ENCODE assay signal across 8 cellular contexts in genomic region chr16:30659507-30660423, GRCh38. TPM values are rescaled to one million over a fixed set of nuclear protein-coding genes. Genes with fewer than 3 reads are reported as not detected.
DNase-seq lines count a peak whose midpoint lies in the region; ATAC-seq and TF ChIP-seq lines count a peak whose summit lies in the region.

No MANE protein-coding gene starts in this region.

- H3K4me3 ChIP-seq in BE2C (ENCODE audit: low read depth, low read length) (peak overlapping the region; percentile 66), IMR-90 (ENCODE audit: insufficient read depth, low read depth, low read length) (peak overlapping the region; percentile 62), epithelial cell of proximal tubule (ENCODE audit: low read depth, low read length) (peak overlapping the region; percentile 97), transverse colon (peak overlapping the region; percentile 73 to 99 (median 95))

- H3K9me1 ChIP-seq in IMR-90 (ENCODE audit: insufficient read depth, low read length) = peaks cover 5% of the 10 kb centered on the region; the same call in 1 of the 2 replicates

- H4K91ac ChIP-seq in IMR-90 (ENCODE audit: insufficient read depth, low read depth, low read length) = peak overlapping the region; percentile 69

- peak overlapping the region; percentile 92 for H3K9ac ChIP-seq in IMR-90 (ENCODE audit: low read depth, low read length)

- H3K4me1 ChIP-seq in BE2C (0 out of 2 replicates have a peak, but pooled peaks cover 3% of the 10 kb centered on the region), IMR-90 (ENCODE audit: control insufficient read depth, insufficient read depth, low read length) (peaks cover 12% of the 10 kb centered on the region; the same call in 1 of the 2 replicates), transverse colon (peaks cover 29 to 59% (median 54%) of the 10 kb centered on the region in 4 donors)

- intact Hi-C loops in IMR-90 (cut with micrococcal nuclease) = loop anchor here (2.0 kb wide), 1 partner anchor 133 kb away; the partner anchor contains the start of gene ZNF768
- intact Hi-C loops in transverse colon (cut with DNase I; ENCODE audit: low total_unique reads) = no loop called here

- TF ChIP-seq POLR2A in IMR-90 (IDR thresholded peaks at IDR 0.05; ENCODE audit: low read depth, low read length) = no peak
- peak; percentile 6 for TF ChIP-seq POLR2A in transverse colon (IDR thresholded peaks at IDR 0.05)

- WGBS in IMR-90 (ENCODE audit: extremely low coverage in 2 of 2, insufficient read length in 1 of 2), 2 experiments = 2% methylated on average over 22 of the region's 84 CpGs; no CpG with 5 or more reads in 1 of the 2 experiments
- 1 to 10% methylated on average over 2 to 42 of the region's 84 CpGs for WGBS in transverse colon (ENCODE audit: low coverage in 1 of 2), 2 donors

- H2AFZ ChIP-seq in IMR-90 (replicated peaks; ENCODE audit: low read length, poor library complexity) = peak overlapping the region; percentile 99

- no peak for TF ChIP-seq EP300 in transverse colon (IDR thresholded peaks at IDR 0.05; ENCODE audit: low read depth)

- H3K36me3 ChIP-seq in BE2C = peaks cover 32% of the 10 kb centered on the region
- peaks cover 51% of the 10 kb centered on the region for H3K36me3 ChIP-seq in IMR-90 (ENCODE audit: control insufficient read depth, insufficient read depth, low read length)
- H3K36me3 ChIP-seq in transverse colon = peaks cover 0 to 37% (median 18%) of the 10 kb centered on the region in 4 donors

- H3K4ac ChIP-seq in IMR-90 (ENCODE audit: low read depth, low read length) = peak overlapping the region; percentile 82

- H3K27ac Mint-ChIP-seq in nephron = peak overlapping the region; percentile 49 to 73 (median 62)

- in situ Hi-C loops in IMR-90 (cut with MboI; ENCODE audit: low sequenced_read_pairs) (no loop called here), transverse colon (cut with MboI; ENCODE audit: low pct_ligation_motif_present in 1 of 4, low pct_unique_long_range_greater_than_20kb in 1 of 4, low sequenced_read_pairs in 3 of 4) (no loop called here)

- H3K27ac ChIP-seq in IMR-90 (ENCODE audit: insufficient read depth, low read length) (peak overlapping the region; percentile 93), transverse colon (peak overlapping the region; percentile 96 to 100 (median 99))

- peak overlapping the region; percentile 77; the same call in 1 of the 2 replicates for H3K56ac ChIP-seq in IMR-90 (ENCODE audit: extremely low read depth, insufficient read depth, low read length)

- H2BK20ac ChIP-seq in IMR-90 (ENCODE audit: low read depth, low read length) = no peak overlapping the region

- H3K14ac ChIP-seq in IMR-90 (replicated peaks; ENCODE audit: low read depth, low read length) = peak overlapping the region; percentile 67

- H2AK9ac ChIP-seq in IMR-90 (replicated peaks; ENCODE audit: low read depth, low read length, poor library complexity) = peak overlapping the region; percentile 95

- H3K23ac ChIP-seq in IMR-90 (ENCODE audit: low read depth, low read length) = peak overlapping the region; percentile 65

- H3K4me1 Mint-ChIP-seq in nephron = peaks cover 36% of the 10 kb centered on the region

- CTCF ChIA-PET in IMR-90 (lab: Yijun Ruan, JAX) = interaction anchor here (1.5 kb wide), 1 partner anchor 34 kb away, joined by 4 read pairs; no protein-coding TSS in a partner anchor

- H4K20me1 ChIP-seq in IMR-90 (ENCODE audit: insufficient read depth, low read length) = peaks cover 43% of the 10 kb centered on the region

- H2BK5ac ChIP-seq in IMR-90 (ENCODE audit: low read depth, low read length, poor library complexity, severe bottlenecking) = peak overlapping the region; percentile 85

- POLR2A ChIA-PET in IMR-90 (lab: Charles Lee; ENCODE audit: unreplicated experiment) = no interaction called here

- H3K9me3 ChIP-seq in BE2C (no peaks in the 10 kb centered on the region), IMR-90 (ENCODE audit: control insufficient read depth, insufficient read depth, low read length) (no peaks in the 10 kb centered on the region), transverse colon (no peaks in the 10 kb centered on the region)

- H2AK5ac ChIP-seq in IMR-90 (ENCODE audit: low read depth, low read length) = peak overlapping the region; percentile 57

- H3K18ac ChIP-seq in IMR-90 (ENCODE audit: low read depth, low read length) = peak overlapping the region; percentile 40

- TF ChIP-seq CTCF in BE2C (IDR thresholded peaks at IDR 0.05; ENCODE audit: low read depth, low read length) = peak; percentile 10; the same call in 1 of the 2 replicates
- TF ChIP-seq CTCF in IMR-90 (conservative IDR thresholded peaks at IDR 0.05; ENCODE audit: low read depth, low read length) = 0 out of 2 replicates have a peak, but pooled peaks have one; percentile 4
- TF ChIP-seq CTCF in epithelial cell of proximal tubule (conservative IDR thresholded peaks at IDR 0.05; ENCODE audit: low read depth, low read length) = peak; percentile 22
- TF ChIP-seq CTCF in nephron (IDR thresholded peaks at IDR 0.05; ENCODE audit: unreplicated experiment in 3 of 3) = no peak
- peak in 1 of 5 experiments; percentile 17 for TF ChIP-seq CTCF in transverse colon (IDR thresholded peaks at IDR 0.05)

- peak overlapping the region; percentile 71 to 86 (median 83) for H3K4me3 Mint-ChIP-seq in nephron

- H4K5ac ChIP-seq in IMR-90 (ENCODE audit: low read depth, low read length) = peak overlapping the region; percentile 54; the same call in 1 of the 2 replicates

- no peaks in the 10 kb centered on the region for H3K27me3 ChIP-seq in BE2C
- H3K27me3 ChIP-seq in IMR-90 (ENCODE audit: control insufficient read depth, insufficient read depth, low read length) = no peaks in the 10 kb centered on the region
- H3K27me3 ChIP-seq in transverse colon = no peaks in the 10 kb centered on the region

- no peak overlapping the region for H2BK15ac ChIP-seq in IMR-90 (ENCODE audit: low read depth, low read length)

- H3K4me2 ChIP-seq in IMR-90 (ENCODE audit: low read depth, low read length) = peak overlapping the region; percentile 83

- peaks cover 4% of the 10 kb centered on the region for H3K27me3 Mint-ChIP-seq in nephron (ENCODE audit: low read depth)

- H3K36me3 Mint-ChIP-seq in nephron (ENCODE audit: low read depth) = peaks cover 37% of the 10 kb centered on the region

- H3K9me3 Mint-ChIP-seq in nephron = no peaks in the 10 kb centered on the region

- TF ChIP-seq RAD21 in IMR-90 (IDR thresholded peaks at IDR 0.05; ENCODE audit: low read length) = no peak

- peak overlapping the region; percentile 19; the same call in 1 of the 2 replicates for H2BK120ac ChIP-seq in IMR-90 (ENCODE audit: low read depth, low read length)

- dilution Hi-C loops in IMR-90 (cut with HindIII; ENCODE audit: low sequenced_read_pairs, unreplicated experiment) = no loop called here

- DNase-seq in BE2C = peak; percentile 73
- no peak for DNase-seq in IMR-90
- peak in 2 of 3 experiments; percentile 30 to 35 for DNase-seq in activated CD8-positive, alpha-beta memory T cell treated with anti-CD3 and anti-CD28 coated beads for 48 hours (ENCODE audit: low read depth in 2 of 3, low spot score in 2 of 3)
- DNase-seq in epithelial cell of proximal tubule (ENCODE audit: low read depth) = no peak
- peak; percentile 46 for DNase-seq in transverse colon
- DNase-seq in SW480 (ENCODE audit: low spot score) = no peak
- no peak for DNase-seq in NCI-H2107 treated with DMSO at 0.1 percent for 48 hours (lab: John Stamatoyannopoulos, UW; ENCODE audit: unreplicated experiment)

- peaks cover 37 to 56% of the 10 kb centered on the region in 2 experiments for H3K79me1 ChIP-seq in IMR-90 (ENCODE audit: low read depth in 1 of 2, low read length in 2 of 2)

- no peak for ATAC-seq in IMR-90 (ENCODE audit: low read depth)

- no TSS peak for BruUV-seq in IMR-90 (replicated peaks; lab: Mats Ljungman, UMichigan)

- H4K8ac ChIP-seq in IMR-90 (ENCODE audit: low read depth in 2 of 2, low read length in 2 of 2) = peak overlapping the region; percentile 68 to 83

TF ChIP-seq in IMR-90, 13 proteins besides CTCF, POLR2A, EP300 and RAD21 (continues in another document):
- TF ChIP-seq MXI1 (IDR thresholded peaks at IDR 0.05; ENCODE audit: borderline replicate concordance, low read depth, low read length) = 0 out of 2 replicates have a peak, but pooled peaks have one; percentile 14
- TF ChIP-seq SMC3 (IDR thresholded peaks at IDR 0.05; ENCODE audit: low read depth, low read length) = no peak
- no peak for TF ChIP-seq BHLHE40 (IDR thresholded peaks at IDR 0.05; ENCODE audit: low read depth, low read length)
- TF ChIP-seq RFX5 (IDR thresholded peaks at IDR 0.05; ENCODE audit: low read depth, low read length) = no peak
- TF ChIP-seq RCOR1 (IDR thresholded peaks at IDR 0.05; ENCODE audit: insufficient replicate concordance, low read length) = no peak

RNA-seq across cellular contexts. Expression of gene FBRS, which starts 1.5 kb away (rescaled TPM):
- 102 TPM for polyA plus RNA-seq in BE2C (2012; ENCODE audit: insufficient read depth, insufficient read length, low read depth)
- total RNA-seq in IMR-90 (2012; rRNA removed) (2.0 and 2.8 TPM in 2 replicates), epithelial cell of proximal tubule (20.8 and 46.9 TPM in 2 replicates), transverse colon (100 to 1,000 TPM in 1 of 4 donors, 10 to 100 TPM in 3; 54.6 to 114 (median 73.1) TPM)
- polyA plus RNA-seq in IMR-90 (2012; rRNA removed) = 20.5 and 22.4 TPM in 2 replicates
- polyA plus RNA-seq in IMR-90 (2012; cell fraction: cytosol; rRNA removed) = 15.0 and 18.0 TPM in 2 replicates
- 64.6 and 100 TPM in 2 replicates for polyA plus RNA-seq in IMR-90 (2012; cell fraction: nucleus; rRNA removed; ENCODE audit: low replicate concordance)

RNA-seq across cellular contexts. Expression of gene PRR14, which starts 9.0 kb away (rescaled TPM):
- 58.4 TPM for polyA plus RNA-seq in BE2C (2012; ENCODE audit: insufficient read depth, insufficient read length, low read depth)
- total RNA-seq in IMR-90 (2012; rRNA removed) = 1.4 and 2.2 TPM in 2 replicates
- polyA plus RNA-seq in IMR-90 (2012; rRNA removed) = 11.8 and 11.9 TPM in 2 replicates
- polyA plus RNA-seq in IMR-90 (2012; cell fraction: cytosol; rRNA removed) = 8.8 and 11.3 TPM in 2 replicates
- polyA plus RNA-seq in IMR-90 (2012; cell fraction: nucleus; rRNA removed; ENCODE audit: low replicate concordance) = 43.3 and 60.6 TPM in 2 replicates
- 18.1 and 23.8 TPM in 2 replicates for total RNA-seq in epithelial cell of proximal tubule
- 100 to 1,000 TPM in 2 of 4 donors, 10 to 100 TPM in 2; 42.9 to 154 (median 85.5) TPM for total RNA-seq in transverse colon

RNA-seq across cellular contexts. Expression of gene SRCAP, which starts 39.2 kb away (rescaled TPM):
- 33.3 TPM for polyA plus RNA-seq in BE2C (2012; ENCODE audit: insufficient read depth, insufficient read length, low read depth)
- 4.5 and 6.4 TPM in 2 replicates for total RNA-seq in IMR-90 (2012; rRNA removed)
- polyA plus RNA-seq in IMR-90 (2012; rRNA removed) = 8.2 and 8.9 TPM in 2 replicates
- polyA plus RNA-seq in IMR-90 (2012; cell fraction: cytosol; rRNA removed) = 3.1 and 6.8 TPM in 2 replicates
- polyA plus RNA-seq in IMR-90 (2012; cell fraction: nucleus; rRNA removed; ENCODE audit: low replicate concordance) = 15.4 and 26.0 TPM in 2 replicates
- total RNA-seq in epithelial cell of proximal tubule = 10.8 and 11.8 TPM in 2 replicates
- total RNA-seq in transverse colon = 100 to 1,000 TPM in 1 of 4 donors, 10 to 100 TPM in 3; 43.8 to 135 (median 71.3) TPM

RNA-seq across cellular contexts. Expression of gene ZNF689, which starts 49.6 kb away (rescaled TPM):
- polyA plus RNA-seq in BE2C (2012; ENCODE audit: insufficient read depth, insufficient read length, low read depth) = 26.6 TPM
- 1.9 and 2.7 TPM in 2 replicates for total RNA-seq in IMR-90 (2012; rRNA removed)
- 2.9 and 3.8 TPM in 2 replicates for polyA plus RNA-seq in IMR-90 (2012; rRNA removed)
- 2.1 and 3.8 TPM in 2 replicates for polyA plus RNA-seq in IMR-90 (2012; cell fraction: cytosol; rRNA removed)
- polyA plus RNA-seq in IMR-90 (2012; cell fraction: nucleus; rRNA removed; ENCODE audit: low replicate concordance) = 3.3 and 5.2 TPM in 2 replicates
- total RNA-seq in epithelial cell of proximal tubule = 7.7 and 9.6 TPM in 2 replicates
- 10 to 100 TPM in 1 of 4 donors, 1 to 10 TPM in 3; 3.4 to 77.1 (median 8.1) TPM for total RNA-seq in transverse colon

Comparison
In these comparisons a context has a peak if more than half of its experiments do, and no peak if none do; other contexts are left out.
1. DNase-seq: peak in BE2C (single experiment), activated CD8-positive, alpha-beta memory T cell treated with anti-CD3 and anti-CD28 coated beads for 48 hours (2 of 3) and transverse colon (single experiment); none in IMR-90 (single experiment), epithelial cell of proximal tubule (single experiment), SW480 (single experiment) and NCI-H2107 treated with DMSO at 0.1 percent for 48 hours (single experiment).
2. CTCF ChIP-seq: peak in BE2C (single experiment), IMR-90 (single experiment) and epithelial cell of proximal tubule (single experiment); none in nephron (0 of 3).
3. Peak in every context shown above with its lines, with median percentiles within 50 percentile points of each other: H3K4me3 ChIP-seq.